1 cellular context compared by ENCODE assay signal in the genomic region with DNA sequence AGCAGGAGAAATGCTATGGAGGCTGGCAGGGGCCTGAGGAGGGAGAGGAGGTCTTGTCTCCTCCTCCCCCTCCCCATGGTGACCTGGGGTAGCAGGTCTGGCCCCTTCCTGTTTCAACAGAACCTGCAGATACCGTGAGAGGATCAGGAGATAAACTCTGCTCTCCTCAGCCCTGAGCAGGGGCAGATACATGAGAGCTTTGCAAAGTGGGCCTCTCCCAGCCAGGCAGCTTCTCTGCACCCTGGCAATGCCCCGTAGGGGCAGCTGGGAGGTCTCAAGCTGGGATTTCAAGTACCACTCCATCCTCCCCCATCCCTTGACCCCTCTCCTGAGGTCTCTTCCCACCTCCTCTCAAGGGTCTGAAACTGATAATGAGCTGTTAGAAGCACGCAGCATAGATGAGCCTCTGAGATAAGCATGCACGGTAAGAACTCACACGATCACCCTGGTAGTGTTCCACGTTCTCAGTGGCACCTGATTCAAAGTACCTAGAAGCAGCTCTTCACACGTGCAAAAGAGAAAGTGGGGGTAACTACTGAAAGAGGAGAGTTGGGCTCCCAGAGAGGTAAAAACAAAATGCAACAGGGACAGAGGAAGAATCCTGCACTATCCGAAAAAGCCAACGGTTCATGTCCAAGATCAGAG.
TF ChIP-seq lines count a peak whose summit lies in the region.

No MANE protein-coding gene starts in this region.

TF ChIP-seq in endothelial cell of umbilical vein, 7 proteins besides CTCF, POLR2A, EP300 and RAD21:
- TF ChIP-seq GATA2 (IDR thresholded peaks at IDR 0.05; ENCODE audit: insufficient read depth, insufficient read length, low read depth, low read length) (peak; percentile 23), MAX (IDR thresholded peaks at IDR 0.05; ENCODE audit: insufficient read depth, insufficient read length) (no peak), JUN (IDR thresholded peaks at IDR 0.05; ENCODE audit: borderline replicate concordance, insufficient read depth, insufficient read length, low read depth) (no peak), MYC (IDR thresholded peaks at IDR 0.05; ENCODE audit: low read depth, low read length) (no peak)
